In genomic region chr2:177680866-177681358, GRCh38 we compare ENCODE assay signal across 19 cellular contexts.
DNase-seq lines count a peak whose midpoint lies in the region; ATAC-seq, FAIRE-seq and TF ChIP-seq lines count a peak whose summit lies in the region.
"Had no signal": no experiment of that assay in that cellular context is flagged by ENCODE, and none has a peak within 500 bp of the region (broad histone marks: within the 10 kb centered on the region; RNA-seq: fewer than 3 reads in every experiment).

No MANE protein-coding gene starts in this region.

- TF ChIP-seq CTCF in left ventricle myocardium inferior (IDR thresholded peaks at IDR 0.05; ENCODE audit: borderline replicate concordance) (no peak), K562 (IDR thresholded peaks at IDR 0.05 in 2 of 3, conservative IDR thresholded peaks at IDR 0.05 in 1 of 3; ENCODE audit: insufficient read depth in 2 of 3, low read depth in 1 of 3, low read length in 3 of 3) (no peak), mucosa of descending colon (IDR thresholded peaks at IDR 0.05) (no peak), breast epithelium (IDR thresholded peaks at IDR 0.05) (no peak)

- H2AFZ ChIP-seq in K562 (ENCODE audit: low read depth, low read length) = no peak overlapping the region
- H2AFZ ChIP-seq: GM23248 had no signal

- H3K9ac ChIP-seq in K562 (ENCODE audit: insufficient read depth in 1 of 2, low read depth in 2 of 2, low read length in 2 of 2) = no peak overlapping the region
- H3K9ac ChIP-seq: GM23248, KMS-11 had no signal

- BruUV-seq in K562 (replicated peaks; lab: Mats Ljungman, UMichigan) = no TSS peak

- H3K9me3 ChIP-seq in left ventricle myocardium inferior (replicated peaks) (no peaks in the 10 kb centered on the region), K562 (replicated peaks; ENCODE audit: control insufficient read depth, insufficient read depth, low read depth, low read length) (no peaks in the 10 kb centered on the region), mucosa of descending colon (no peaks in the 10 kb centered on the region), breast epithelium (no peaks in the 10 kb centered on the region)
- H3K9me3 ChIP-seq: A549, Caco-2 had no signal

- no peak for TF ChIP-seq POLR2A in K562 (conservative IDR thresholded peaks at IDR 0.05)
- TF ChIP-seq POLR2A in breast epithelium (IDR thresholded peaks at IDR 0.05) = no peak

- H3K36me3 ChIP-seq in left ventricle myocardium inferior (no peaks in the 10 kb centered on the region), K562 (ENCODE audit: control insufficient read depth, insufficient read depth, low read length) (no peaks in the 10 kb centered on the region), mucosa of descending colon (ENCODE audit: low read depth) (no peaks in the 10 kb centered on the region), breast epithelium (no peaks in the 10 kb centered on the region)

- CTCF ChIA-PET in K562 (lab: Yijun Ruan, JAX; ENCODE audit: low intra/inter-chr PET ratio) = no interaction called here

- no peaks in the 10 kb centered on the region for H3K79me2 ChIP-seq in K562 (ENCODE audit: control insufficient read depth, insufficient read depth, low read length)

- no peak for FAIRE-seq in K562 (lab: Jason Lieb, UNC)
- FAIRE-seq: A549, GM12891 had no signal

- no peaks in the 10 kb centered on the region for H3K9me1 ChIP-seq in K562 (ENCODE audit: control insufficient read depth, insufficient read depth, low read length)

- no peaks in the 10 kb centered on the region for H3K27me3 ChIP-seq in left ventricle myocardium inferior (ENCODE audit: low read depth)
- no peaks in the 10 kb centered on the region for H3K27me3 ChIP-seq in K562 (ENCODE audit: control insufficient read depth in 2 of 2, insufficient read depth in 2 of 2, low read length in 2 of 2)
- H3K27me3 ChIP-seq in breast epithelium = no peaks in the 10 kb centered on the region

- WGBS in K562 (ENCODE audit: insufficient coverage, low coverage, missing lambda C conversion rate) = 77% methylated on average over 1 of the region's 1 CpG

- TF ChIP-seq EP300 in K562 (IDR thresholded peaks at IDR 0.05; ENCODE audit: low read length) = peak; percentile 35; the same call in 1 of the 2 replicates

- POLR2A ChIA-PET in K562 (lab: Yijun Ruan, JAX) = interaction anchor here (0.5 to 2.3 kb wide), 5 partner anchors 9 to 77 kb away, joined by 4 to 8 read pairs (median 5); no protein-coding TSS in a partner anchor

- peaks cover 22% of the 10 kb centered on the region for H3K4me1 ChIP-seq in left ventricle myocardium inferior
- peaks cover 12 to 43% of the 10 kb centered on the region in 2 experiments for H3K4me1 ChIP-seq in K562 (replicated peaks in 1 of 2; ENCODE audit: control insufficient read depth in 2 of 2, insufficient read depth in 2 of 2, low read length in 2 of 2)
- H3K4me1 ChIP-seq in mucosa of descending colon (ENCODE audit: low read depth) = peaks cover 20% of the 10 kb centered on the region
- H3K4me1 ChIP-seq in breast epithelium = no peaks in the 10 kb centered on the region
- H3K4me1 ChIP-seq: A549, Caco-2 had no signal

- intact Hi-C loops in left ventricle myocardium inferior (cut with micrococcal nuclease) = no loop called here
- intact Hi-C loops in Right ventricle myocardium superior (cut with DNase I) = no loop called here
- intact Hi-C loops in K562 (cut with micrococcal nuclease) = no loop called here
- intact Hi-C loops in mucosa of descending colon (cut with DNase I, micrococcal nuclease) = no loop called here
- intact Hi-C loops in breast epithelium (cut with DNase I; ENCODE audit: low total_unique reads) = no loop called here

- DNase-seq in left ventricle myocardium inferior (no peak), Right ventricle myocardium superior (no peak), K562 (ENCODE audit: extremely low read depth in 1 of 4, low spot score in 3 of 4) (no peak), mucosa of descending colon (no peak), breast epithelium (ENCODE audit: low spot score in 2 of 2) (no peak), NCI-H1436 treated with DMSO at 0.1 percent for 48 hours (lab: John Stamatoyannopoulos, UW) (no peak), T-helper 1 cell (no peak)
- DNase-seq: AML-193; Caco-2; CD4-positive, alpha-beta T cell; DMS153; DMS79; GM23248 had no signal

- H3K4me2 ChIP-seq in K562 (ENCODE audit: insufficient read depth, low read length) = no peak overlapping the region
- H3K4me2 ChIP-seq: A549, KMS-11 had no signal

- ATAC-seq in Right ventricle myocardium superior (ENCODE audit: poor library complexity) (no peak), K562 (no peak), mucosa of descending colon (peak; percentile 41)
- ATAC-seq: A549, HCT116 had no signal

- no peak for TF ChIP-seq RAD21 in K562 (CRISPR knock-in tag; conservative IDR thresholded peaks at IDR 0.05 in 1 of 2, IDR thresholded peaks at IDR 0.05 in 1 of 2)

- in situ Hi-C loops in K562 (cut with MboI) = no loop called here

- H4K20me1 ChIP-seq in K562 (replicated peaks; ENCODE audit: control insufficient read depth, insufficient read depth, low read length) = no peaks in the 10 kb centered on the region

- H3K27ac ChIP-seq in left ventricle myocardium inferior (replicated peaks) (peak overlapping the region; percentile 83), K562 (ENCODE audit: extremely low read depth, low read depth, low read length) (no peak overlapping the region), breast epithelium (no peak overlapping the region)
- H3K27ac ChIP-seq: 22Rv1, A549, C4-2B, GM23248, KMS-11 had no signal

- H3K4me3 ChIP-seq in left ventricle myocardium inferior = no peak overlapping the region
- H3K4me3 ChIP-seq in K562 = no peak overlapping the region
- H3K4me3 ChIP-seq in mucosa of descending colon = no peak overlapping the region
- no peak overlapping the region for H3K4me3 ChIP-seq in breast epithelium
- H3K4me3 ChIP-seq: A549, GM23248 had no signal

TF ChIP-seq in K562, 482 proteins besides CTCF, POLR2A, EP300 and RAD21:
- TF ChIP-seq MED1 (CRISPR knock-in tag; IDR thresholded peaks at IDR 0.05; ENCODE audit: borderline replicate concordance) = no peak
- no peak for TF ChIP-seq ZNF165 (CRISPR knock-in tag; IDR thresholded peaks at IDR 0.05; ENCODE audit: borderline replicate concordance)
- TF ChIP-seq DPF2 (IDR thresholded peaks at IDR 0.05) = 0 out of 2 replicates have a peak, but pooled peaks have one; percentile 17
- TF ChIP-seq ZKSCAN1 (IDR thresholded peaks at IDR 0.05; ENCODE audit: low read depth, low read length) = no peak
- TF ChIP-seq ZNF316 (IDR thresholded peaks at IDR 0.05) = no peak
- TF ChIP-seq ESRRA (IDR thresholded peaks at IDR 0.05; ENCODE audit: borderline replicate concordance, low read depth) = 0 out of 2 replicates have a peak, but pooled peaks have one; percentile 10
- TF ChIP-seq CBFA2T3 (IDR thresholded peaks at IDR 0.05) = peak; percentile 18; the same call in 1 of the 2 replicates
- peak; percentile 66; the same call in 1 of the 2 replicates for TF ChIP-seq SOX6 (IDR thresholded peaks at IDR 0.05)
- no peak for TF ChIP-seq ZZZ3 (IDR thresholded peaks at IDR 0.05)
- TF ChIP-seq SNIP1 (IDR thresholded peaks at IDR 0.05; ENCODE audit: low read depth) = no peak
